1 cellular context compared by ENCODE assay signal in genomic region chr10:59905735-59906416, GRCh38.
TF ChIP-seq lines count a peak whose summit lies in the region.

No MANE protein-coding gene starts in this region.

TF ChIP-seq in K562, 482 proteins besides CTCF, POLR2A, EP300 and RAD21 (continued from another document):
- TF ChIP-seq CREB3L1 (IDR thresholded peaks at IDR 0.05; ENCODE audit: borderline replicate concordance, low read depth) (no peak), RNF219 (CRISPR knock-in tag; IDR thresholded peaks at IDR 0.05) (no peak), CHD4 (IDR thresholded peaks at IDR 0.05; ENCODE audit: insufficient read depth, insufficient replicate concordance, low read depth, low read length, poor library complexity, severe bottlenecking) (no peak)
